10 cellular contexts compared by ENCODE assay signal in genomic region chr1:193185861-193186714, GRCh38. TPM values are rescaled to one million over a fixed set of nuclear protein-coding genes. Genes with fewer than 3 reads are reported as not detected.
DNase-seq lines count a peak whose midpoint lies in the region; ATAC-seq and TF ChIP-seq lines count a peak whose summit lies in the region.
"Had no signal": no experiment of that assay in that cellular context is flagged by ENCODE, and none has a peak within 500 bp of the region (broad histone marks: within the 10 kb centered on the region; RNA-seq: fewer than 3 reads in every experiment).

B3GALT2 (minus strand) TSS chr1:193186613; CDS start chr1:193181562, 5,051 bp downstream.

- no peak for TF ChIP-seq CTCF in osteoblast (IDR thresholded peaks at IDR 0.05; ENCODE audit: extremely low read depth, low read depth, low read length)

- peaks cover 13% of the 10 kb centered on the region for H3K36me3 Mint-ChIP-seq in activated CD4-positive, alpha-beta memory T cell treated with anti-CD3 and anti-CD28 coated beads, Interleukin-2, amount 10 ng/mL, durations not matched to agents 7 days and 5 days (ENCODE audit: low read depth)

- H3K27ac ChIP-seq in osteoblast (ENCODE audit: low read depth, low read length) = peak within 1 kb of the TSS; percentile 44

- H4K20me1 ChIP-seq in osteoblast (ENCODE audit: insufficient read depth, low read length) = peaks cover 6% of the 10 kb centered on the region

- H3K9me3 ChIP-seq in osteoblast (ENCODE audit: low read depth, low read length) = no peaks in the 10 kb centered on the region

- peaks cover 16% of the 10 kb centered on the region for H3K4me1 ChIP-seq in osteoblast (ENCODE audit: insufficient read depth, low read length)

- no peaks in the 10 kb centered on the region for H3K27me3 ChIP-seq in osteoblast (ENCODE audit: insufficient read depth, low read length)

- peak within 1 kb of the TSS; percentile 90 for H3K4me2 ChIP-seq in osteoblast (ENCODE audit: insufficient read depth, low read length)

- POLR2A ChIA-PET in activated CD4-positive, alpha-beta memory T cell treated with anti-CD3 and anti-CD28 coated beads, Interleukin-2, amount 10 ng/mL, durations not matched to agents 7 days and 5 days (lab: Charles Lee) = interaction anchor here (0.6 to 4.2 kb wide), 11 partner anchors 55 to 354 kb away, joined by 3 to 26 read pairs (median 4); partner anchors contain the start of genes CDC73, RO60 and UCHL5

- H3K4me3 Mint-ChIP-seq in activated CD4-positive, alpha-beta memory T cell treated with anti-CD3 and anti-CD28 coated beads, Interleukin-2, amount 10 ng/mL, durations not matched to agents 7 days and 5 days = peak within 1 kb of the TSS; percentile 72

- H3K27ac Mint-ChIP-seq in activated CD4-positive, alpha-beta memory T cell treated with anti-CD3 and anti-CD28 coated beads, Interleukin-2, amount 10 ng/mL, durations not matched to agents 7 days and 5 days = peak within 1 kb of the TSS; percentile 52

- peak within 1 kb of the TSS; percentile 62 for H3K4me3 ChIP-seq in osteoblast (ENCODE audit: insufficient read depth, low read length)

- no peaks in the 10 kb centered on the region for H3K36me3 ChIP-seq in osteoblast (ENCODE audit: insufficient read depth, low read length)

- H3K27me3 Mint-ChIP-seq in activated CD4-positive, alpha-beta memory T cell treated with anti-CD3 and anti-CD28 coated beads, Interleukin-2, amount 10 ng/mL, durations not matched to agents 7 days and 5 days = no peaks in the 10 kb centered on the region

- CTCF ChIA-PET in activated CD4-positive, alpha-beta memory T cell treated with anti-CD3 and anti-CD28 coated beads, Interleukin-2, amount 10 ng/mL, durations not matched to agents 7 days and 5 days (lab: Charles Lee) = interaction anchor here (0.6 to 1.2 kb wide), 3 partner anchors 53 to 1108 kb away, joined by 3 read pairs; no protein-coding TSS in a partner anchor

- H3K4me1 Mint-ChIP-seq in activated CD4-positive, alpha-beta memory T cell treated with anti-CD3 and anti-CD28 coated beads, Interleukin-2, amount 10 ng/mL, durations not matched to agents 7 days and 5 days = peaks cover 37% of the 10 kb centered on the region

- H3K79me2 ChIP-seq in osteoblast (ENCODE audit: insufficient read depth, low read length) = peaks cover 84% of the 10 kb centered on the region

- H3K9me3 Mint-ChIP-seq in activated CD4-positive, alpha-beta memory T cell treated with anti-CD3 and anti-CD28 coated beads, Interleukin-2, amount 10 ng/mL, durations not matched to agents 7 days and 5 days = no peaks in the 10 kb centered on the region

- no peak for ATAC-seq in HG03457 (IDR thresholded peaks at IDR 0.05; ENCODE audit: unreplicated experiment)
- ATAC-seq in HG03378 (IDR thresholded peaks at IDR 0.05; ENCODE audit: unreplicated experiment) = no peak

- no peak within 1 kb of the TSS for H2AFZ ChIP-seq in osteoblast (ENCODE audit: low read length)

- DNase-seq in DMS153 (lab: John Stamatoyannopoulos, UW) (peak; percentile 67), NCI-H1694 treated with DMSO at 0.1 percent for 48 hours (lab: John Stamatoyannopoulos, UW) (peak; percentile 93), globus pallidus (ENCODE audit: low spot score) (peak; percentile 85), osteoblast (ENCODE audit: insufficient read length, low spot score, missing footprints) (no peak), NCI-H226 (no peak)
- DNase-seq in activated CD4-positive, alpha-beta memory T cell treated with anti-CD3 and anti-CD28 coated beads, Interleukin-2, amount 10 ng/mL, durations not matched to agents 7 days and 5 days = peak; percentile 30

RNA-seq across cellular contexts. Expression of gene B3GALT2, which starts in this region (rescaled TPM):
- 1 to 10 TPM; 4.1 to 4.3 TPM for total RNA-seq in activated CD4-positive, alpha-beta memory T cell treated with anti-CD3 and anti-CD28 coated beads, Interleukin-2, amount 10 ng/mL, durations not matched to agents 7 days and 5 days
- total RNA-seq in osteoblast = 2.1 and 2.2 TPM in 2 replicates
- total RNA-seq: HT1080, renal cortical epithelial cell had no signal

Comparison
In these comparisons a context has a peak if more than half of its experiments do, and no peak if none do; other contexts are left out.
1. DNase-seq: peak in DMS153 (single experiment), NCI-H1694 treated with DMSO at 0.1 percent for 48 hours (single experiment), activated CD4-positive, alpha-beta memory T cell treated with anti-CD3 and anti-CD28 coated beads, Interleukin-2, amount 10 ng/mL, durations not matched to agents 7 days and 5 days (single experiment) and globus pallidus (single experiment); none in osteoblast (single experiment) and NCI-H226 (single experiment).